In the genomic region with DNA sequence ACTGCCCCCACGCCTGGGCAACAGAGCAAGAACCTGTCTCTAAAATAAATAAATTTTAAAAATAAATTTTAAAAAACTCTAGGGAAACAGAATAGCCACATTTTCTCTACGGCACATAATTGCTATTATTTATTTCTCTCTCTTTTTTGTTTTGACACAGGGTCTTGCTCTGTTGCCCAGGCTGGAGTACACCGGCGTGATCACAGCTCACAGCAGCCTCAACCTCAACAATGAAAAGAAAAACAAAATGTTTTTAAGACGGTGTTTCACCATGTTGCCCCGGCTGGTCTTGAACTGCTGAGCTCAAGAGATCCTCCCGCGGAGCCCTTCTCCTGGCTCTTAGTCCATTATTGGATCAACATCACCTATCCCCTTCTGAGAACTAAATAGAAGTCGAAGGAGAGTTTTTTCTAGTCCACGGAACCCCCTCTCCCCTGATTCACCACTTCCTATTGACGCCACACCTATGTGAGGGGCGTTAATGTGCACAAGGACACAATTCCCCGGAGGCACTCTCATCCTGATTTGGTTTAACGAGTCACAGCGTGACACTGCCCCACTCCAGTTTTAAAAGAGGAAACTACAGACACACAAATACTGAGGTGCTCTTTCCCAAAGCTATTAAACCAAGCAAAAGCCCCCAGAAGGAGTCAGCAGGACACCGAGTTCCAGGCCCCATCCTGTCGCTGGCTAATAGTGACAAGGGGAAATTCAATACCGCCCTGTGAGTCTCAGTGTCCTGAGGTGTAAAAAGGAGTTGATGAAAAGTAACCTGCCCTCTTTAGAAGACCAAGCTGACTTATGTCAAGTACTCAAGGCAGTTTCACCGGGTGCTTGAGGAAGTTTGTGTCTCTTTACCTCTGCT, we compare ENCODE assay signal across 8 cellular contexts. TPM values are rescaled to one million over a fixed set of nuclear protein-coding genes. Genes with fewer than 3 reads are reported as not detected.
DNase-seq lines count a peak whose midpoint lies in the region; ATAC-seq and TF ChIP-seq lines count a peak whose summit lies in the region.

No MANE protein-coding gene starts in this region.

- H2AFZ ChIP-seq in parathyroid adenoma, result peak overlapping the region; percentile 85

- peak overlapping the region; percentile 87 to 96 (median 94) for H3K4me3 Mint-ChIP-seq in CD4-positive, alpha-beta memory T cell
- peak overlapping the region; percentile 93 for H3K4me3 Mint-ChIP-seq in activated CD4-positive, alpha-beta T cell treated with anti-CD3 and anti-CD28 coated beads, Interleukin-2, amount 10 ng/mL, durations not matched to agents 7 days and 5 days

- peak; percentile 7 to 47 (median 13) for DNase-seq in CD4-positive, alpha-beta memory T cell
- DNase-seq in HT-29 (ENCODE audit: low spot score), result peak; percentile 58
- DNase-seq in activated CD4-positive, alpha-beta T cell treated with anti-CD3 and anti-CD28 coated beads, Interleukin-2, amount 10 ng/mL, durations not matched to agents 7 days and 5 days, result peak; percentile 12
- DNase-seq in fibroblast of villous mesenchyme (ENCODE audit: low read depth), result peak; percentile 70
- no peak for DNase-seq in foreskin melanocyte
- no peak for DNase-seq in amniotic stem cell (lab: John Stamatoyannopoulos, UW)

- peak overlapping the region; percentile 98 for H3K9ac ChIP-seq in parathyroid adenoma

- H3K79me2 ChIP-seq in parathyroid adenoma, result peaks cover 52% of the 10 kb centered on the region

- H3K27me3 ChIP-seq in CD4-positive, alpha-beta memory T cell (ENCODE audit: insufficient read depth, low read length), result no peaks in the 10 kb centered on the region
- H3K27me3 ChIP-seq in parathyroid adenoma (ENCODE audit: control insufficient read depth, insufficient read depth, low read length), result no peaks in the 10 kb centered on the region

- no peaks in the 10 kb centered on the region for H3K27me3 Mint-ChIP-seq in CD4-positive, alpha-beta memory T cell
- H3K27me3 Mint-ChIP-seq in activated CD4-positive, alpha-beta T cell treated with anti-CD3 and anti-CD28 coated beads, Interleukin-2, amount 10 ng/mL, durations not matched to agents 7 days and 5 days, result peaks cover 4% of the 10 kb centered on the region

- intact Hi-C loops in CD4-positive, alpha-beta memory T cell (cut with micrococcal nuclease), result loop anchor here (5.0 kb wide), 3 partner anchors 148 to 653 kb away; partner anchors contain the start of gene RBBP8

- peaks cover 30 to 60% (median 48%) of the 10 kb centered on the region in 4 donors for H3K4me1 Mint-ChIP-seq in CD4-positive, alpha-beta memory T cell
- H3K4me1 Mint-ChIP-seq in activated CD4-positive, alpha-beta T cell treated with anti-CD3 and anti-CD28 coated beads, Interleukin-2, amount 10 ng/mL, durations not matched to agents 7 days and 5 days, result peaks cover 45% of the 10 kb centered on the region

- no peaks in the 10 kb centered on the region for H3K9me3 Mint-ChIP-seq in CD4-positive, alpha-beta memory T cell
- H3K9me3 Mint-ChIP-seq in activated CD4-positive, alpha-beta T cell treated with anti-CD3 and anti-CD28 coated beads, Interleukin-2, amount 10 ng/mL, durations not matched to agents 7 days and 5 days, result no peaks in the 10 kb centered on the region

- POLR2A ChIA-PET in CD4-positive, alpha-beta memory T cell (lab: Charles Lee; ENCODE audit: partially characterized antibody), result interaction anchor here (0.7 to 2.4 kb wide), 15 partner anchors 10 to 132 kb away, joined by 3 to 19 read pairs (median 5); partner anchors contain the start of gene RIOK3
- POLR2A ChIA-PET in activated CD4-positive, alpha-beta T cell treated with anti-CD3 and anti-CD28 coated beads, Interleukin-2, amount 10 ng/mL, durations not matched to agents 7 days and 5 days (lab: Charles Lee), result no interaction called here

- H3K9me3 ChIP-seq in CD4-positive, alpha-beta memory T cell (ENCODE audit: control insufficient read depth in 1 of 2, low read length in 2 of 2), result no peaks in the 10 kb centered on the region
- H3K9me3 ChIP-seq in parathyroid adenoma (ENCODE audit: control insufficient read depth, low read length), result no peaks in the 10 kb centered on the region

- no peak for ATAC-seq in GM21526 (IDR thresholded peaks at IDR 0.05; ENCODE audit: low FRiP score, unreplicated experiment)

- H3K4me3 ChIP-seq in CD4-positive, alpha-beta memory T cell (ENCODE audit: low read length in 2 of 2), result peak overlapping the region; percentile 77 to 87
- H3K4me3 ChIP-seq in fibroblast of villous mesenchyme (ENCODE audit: low read depth, low read length), result peak overlapping the region; percentile 92
- peak overlapping the region; percentile 98 for H3K4me3 ChIP-seq in parathyroid adenoma (ENCODE audit: low read depth, low read length)

- H3K36me3 ChIP-seq in CD4-positive, alpha-beta memory T cell (ENCODE audit: insufficient read depth, low read length), result no peaks in the 10 kb centered on the region
- no peaks in the 10 kb centered on the region for H3K36me3 ChIP-seq in parathyroid adenoma (ENCODE audit: control insufficient read depth, insufficient read depth, low read length)

- CTCF ChIA-PET in CD4-positive, alpha-beta memory T cell (lab: Charles Lee; ENCODE audit: partially characterized antibody), result interaction anchor here (0.8 to 3.1 kb wide), 13 partner anchors 10 to 91 kb away, joined by 3 to 57 read pairs (median 4); no protein-coding TSS in a partner anchor
- CTCF ChIA-PET in activated CD4-positive, alpha-beta T cell treated with anti-CD3 and anti-CD28 coated beads, Interleukin-2, amount 10 ng/mL, durations not matched to agents 7 days and 5 days (lab: Charles Lee), result interaction anchor here (0.8 to 4.8 kb wide), 9 partner anchors 9 to 458 kb away, joined by 3 to 17 read pairs (median 7); no protein-coding TSS in a partner anchor

- peak overlapping the region; percentile 97 for H3K27ac ChIP-seq in CD4-positive, alpha-beta memory T cell (ENCODE audit: low read depth, low read length)
- peak overlapping the region; percentile 99 for H3K27ac ChIP-seq in parathyroid adenoma

- H3K36me3 Mint-ChIP-seq in CD4-positive, alpha-beta memory T cell, result peaks cover 2 to 23% of the 10 kb centered on the region in 2 donors
- peaks cover 24% of the 10 kb centered on the region for H3K36me3 Mint-ChIP-seq in activated CD4-positive, alpha-beta T cell treated with anti-CD3 and anti-CD28 coated beads, Interleukin-2, amount 10 ng/mL, durations not matched to agents 7 days and 5 days (ENCODE audit: low read depth)

- peak overlapping the region; percentile 92 to 96 (median 93) for H3K27ac Mint-ChIP-seq in CD4-positive, alpha-beta memory T cell
- peak overlapping the region; percentile 94 for H3K27ac Mint-ChIP-seq in activated CD4-positive, alpha-beta T cell treated with anti-CD3 and anti-CD28 coated beads, Interleukin-2, amount 10 ng/mL, durations not matched to agents 7 days and 5 days

- peak overlapping the region; percentile 83 for H3K4me2 ChIP-seq in parathyroid adenoma (ENCODE audit: low read length)

- no peak for TF ChIP-seq CTCF in fibroblast of villous mesenchyme (IDR thresholded peaks at IDR 0.05; ENCODE audit: insufficient read depth, low read depth, low read length)
- no peak for TF ChIP-seq CTCF in parathyroid adenoma (IDR thresholded peaks at IDR 0.05)

- H3K4me1 ChIP-seq in CD4-positive, alpha-beta memory T cell (ENCODE audit: insufficient read depth, low read length), result peaks cover 58% of the 10 kb centered on the region
- H3K4me1 ChIP-seq in parathyroid adenoma, result peaks cover 31% of the 10 kb centered on the region

RNA-seq across cellular contexts. Expression of gene NPC1, which starts 1.1 kb away (rescaled TPM):
- total RNA-seq in CD4-positive, alpha-beta memory T cell, result 10 to 100 TPM; 62.9 to 64.5 TPM
- polyA plus RNA-seq in CD4-positive, alpha-beta memory T cell, result 10 to 100 TPM; 14.0 to 21.9 TPM
- 35.7 and 48.5 TPM in 2 replicates for total RNA-seq in HT-29 (2014; rRNA removed; shearing (Covaris generic))
- total RNA-seq in activated CD4-positive, alpha-beta T cell treated with anti-CD3 and anti-CD28 coated beads, Interleukin-2, amount 10 ng/mL, durations not matched to agents 7 days and 5 days, result 10 to 100 TPM; 33.8 to 37.3 TPM
- 34.5 and 38.4 TPM in 2 replicates for total RNA-seq in fibroblast of villous mesenchyme

Comparison
In these comparisons a context has a peak if more than half of its experiments do, and no peak if none do; other contexts are left out.
1. DNase-seq: peak in CD4-positive, alpha-beta memory T cell (5 of 5), HT-29 (single experiment), activated CD4-positive, alpha-beta T cell treated with anti-CD3 and anti-CD28 coated beads, Interleukin-2, amount 10 ng/mL, durations not matched to agents 7 days and 5 days (single experiment) and fibroblast of villous mesenchyme (single experiment); none in foreskin melanocyte (single experiment) and amniotic stem cell (single experiment).
2. Peak in every context shown above with its lines, with median percentiles within 50 percentile points of each other: H3K4me3 ChIP-seq.